In the genomic region with DNA sequence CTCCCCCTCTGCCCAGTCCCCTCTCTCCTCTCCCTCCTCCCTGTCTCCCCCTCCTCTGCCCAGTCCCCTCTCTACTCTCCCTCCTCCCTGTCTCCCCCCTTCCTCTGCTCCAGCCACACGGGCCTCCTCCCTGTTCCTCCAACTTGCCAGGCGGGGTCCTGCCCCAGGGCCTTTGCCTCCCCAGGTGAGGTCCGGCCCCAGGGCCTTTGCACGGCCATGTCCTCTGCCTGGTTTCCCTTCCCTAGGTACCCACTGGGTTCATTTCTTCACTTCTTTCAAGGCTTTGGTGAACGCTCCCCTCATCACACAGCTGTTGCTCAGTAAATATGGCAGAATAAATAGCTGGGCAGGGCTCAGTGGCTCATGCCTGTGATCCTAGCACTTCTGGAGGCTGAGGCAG, we compare ENCODE assay signal across 21 cellular contexts. TPM values are rescaled to one million over a fixed set of nuclear protein-coding genes. Genes with fewer than 3 reads are reported as not detected.
"Had no signal": no experiment of that assay in that cellular context is flagged by ENCODE, and none has a peak within 500 bp of the region (broad histone marks: within the 10 kb centered on the region; RNA-seq: fewer than 3 reads in every experiment).

No MANE protein-coding gene starts in this region.

- H3K9ac ChIP-seq: SK-N-SH had no signal

- H3K27ac ChIP-seq: body of pancreas, Peyer's patch, SJCRH30, VCaP had no signal

- H3K4me2 ChIP-seq: SK-N-SH had no signal

- DNase-seq: activated CD4-positive, alpha-beta memory T cell treated with anti-CD3 and anti-CD28 coated beads, Interleukin-2, amount 10 ng/mL, durations not matched to agents 7 days and 5 days; activated CD4-positive, alpha-beta T cell treated with anti-CD3 and anti-CD28 coated beads for 36 hours; activated CD4-positive, alpha-beta T cell treated with anti-CD3 and anti-CD28 coated beads, Interleukin-2, amount 50 U/mL, for 1 hour; activated CD8-positive, alpha-beta memory T cell treated with anti-CD3 and anti-CD28 coated beads, Interleukin-2, amount 50 U/mL, for 48 hours; activated naive CD4-positive, alpha-beta T cell treated with Interleukin-2 at 50 U/mL for 16 hours; activated T-cell treated with anti-CD3 and anti-CD28 coated beads, Interleukin-2, amount 50 U/mL, for 1 hour; aorta; body of pancreas; central memory CD4-positive, alpha-beta T cell; MM.1S; NCI-H1105; NCI-H1436; NCI-H1694 treated with DMSO at 0.1 percent for 48 hours; Peyer's patch; Right ventricle myocardium superior; SJCRH30; SK-N-SH; T-helper 1 cell had no signal

- FAIRE-seq: bronchial epithelial cell had no signal

- H3K27me3 ChIP-seq: body of pancreas, Peyer's patch had no signal

- H3K9me3 ChIP-seq: body of pancreas, Peyer's patch, SJCRH30, SK-N-SH had no signal

- ATAC-seq: body of pancreas had no signal

- H3K36me3 ChIP-seq: Peyer's patch, SJCRH30 had no signal

- H3K4me3 ChIP-seq: body of pancreas, Peyer's patch, SJCRH30 had no signal

- H3K4me1 ChIP-seq: Peyer's patch, SJCRH30 had no signal

RNA-seq across cellular contexts. Expression of gene MISP, which starts 21.1 kb away (rescaled TPM):
- total RNA-seq: activated CD4-positive, alpha-beta memory T cell treated with anti-CD3 and anti-CD28 coated beads, Interleukin-2, amount 10 ng/mL, durations not matched to agents 7 days and 5 days; Right ventricle myocardium superior; T-helper 2 cell treated with Interferon-gamma antibody and Interleukin-4, amounts not matched to agents 100 ng/mL and 5 ng/mL, for 36 hours had no signal

RNA-seq across cellular contexts. Expression of gene PLPPR3, which starts 49.7 kb away (rescaled TPM):
- total RNA-seq: activated CD4-positive, alpha-beta memory T cell treated with anti-CD3 and anti-CD28 coated beads, Interleukin-2, amount 10 ng/mL, durations not matched to agents 7 days and 5 days; activated CD4-positive, alpha-beta T cell treated with anti-CD3 and anti-CD28 coated beads for 36 hours; aorta; body of pancreas; bronchial epithelial cell; Peyer's patch; Right ventricle myocardium superior; SJCRH30; T-helper 2 cell treated with Interferon-gamma antibody and Interleukin-4, amounts not matched to agents 100 ng/mL and 5 ng/mL, for 36 hours had no signal
- polyA plus RNA-seq: aorta had no signal

RNA-seq across cellular contexts. Expression of gene AZU1, which starts 55.6 kb away (rescaled TPM):
- total RNA-seq: activated CD4-positive, alpha-beta memory T cell treated with anti-CD3 and anti-CD28 coated beads, Interleukin-2, amount 10 ng/mL, durations not matched to agents 7 days and 5 days; activated CD4-positive, alpha-beta T cell treated with anti-CD3 and anti-CD28 coated beads for 36 hours; bronchial epithelial cell; Peyer's patch; Right ventricle myocardium superior; SJCRH30; T-helper 2 cell treated with Interferon-gamma antibody and Interleukin-4, amounts not matched to agents 100 ng/mL and 5 ng/mL, for 36 hours had no signal
